1 cellular context compared by ENCODE assay signal in the genomic region with DNA sequence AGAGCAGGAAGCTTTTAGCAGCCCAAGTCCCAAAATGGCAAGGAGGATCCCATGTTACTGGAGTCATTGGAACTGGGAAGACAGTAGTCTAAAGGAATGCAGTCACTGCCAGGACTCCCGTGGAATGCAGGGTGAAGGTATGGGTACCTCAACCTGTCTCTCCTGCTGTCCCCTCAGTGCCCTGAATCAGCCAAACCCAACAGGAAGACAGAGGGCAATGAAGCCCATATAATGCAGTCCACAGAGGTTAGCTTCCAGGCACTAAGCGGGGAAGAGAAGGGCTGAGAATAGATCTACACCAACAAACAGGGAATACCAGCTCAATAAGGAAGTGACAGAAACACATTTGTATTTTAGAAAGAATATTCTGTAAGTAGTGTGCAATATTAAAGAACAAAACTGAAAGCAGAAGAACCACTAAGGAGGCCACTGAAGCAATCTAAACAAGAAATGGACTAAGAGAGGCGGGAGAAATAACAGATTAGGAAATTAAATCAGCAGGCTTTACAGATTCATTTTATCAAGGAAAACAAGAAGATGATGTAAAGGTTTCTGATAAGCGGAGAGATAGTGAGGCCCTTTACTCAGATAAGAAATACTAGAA.
TF ChIP-seq lines count a peak whose summit lies in the region.

No MANE protein-coding gene starts in this region.

TF ChIP-seq in H1, 55 proteins besides CTCF, POLR2A, EP300 and RAD21:
- TF ChIP-seq RBBP5 (IDR thresholded peaks at IDR 0.05; ENCODE audit: borderline replicate concordance, low read depth, low read length) (no peak), TEAD4 (IDR thresholded peaks at IDR 0.05; ENCODE audit: low read depth, low read length) (0 out of 2 replicates have a peak, but pooled peaks have one; percentile 19)
